In genomic region chr5:24059006-24059405, GRCh38 we compare ENCODE assay signal across 29 cellular contexts.
"Had no signal": no experiment of that assay in that cellular context is flagged by ENCODE, and none has a peak within 500 bp of the region (broad histone marks: within the 10 kb centered on the region; RNA-seq: fewer than 3 reads in every experiment).

No MANE protein-coding gene starts in this region.

- H3K4me3 Mint-ChIP-seq: activated naive CD8-positive, alpha-beta T cell treated with anti-CD3 and anti-CD28 coated beads for 36 hours; endodermal cell; mesothelial cell of epicardium; naive B cell; nephron progenitor cell; stimulated activated effector memory CD8-positive, alpha-beta T cell treated with anti-CD3 and anti-CD28 coated beads, Interleukin-12 subunit alpha, Interleukin-12 subunit beta, amount 100 ng/mL, for 72 hours; stimulated activated naive CD8-positive, alpha-beta T cell treated with anti-CD3 and anti-CD28 coated beads, Interleukin-15, Interleukin-2, amounts not matched to agents 100 ng/mL and 50 ng/mL, for 24 hours; T-helper 17 cell had no signal

- H3K36me3 ChIP-seq: adrenal gland, esophagus muscularis mucosa, neutrophil, right lobe of liver, tibial artery, upper lobe of right lung, WERI-Rb-1 had no signal

- H3K27me3 ChIP-seq: adrenal gland, esophagus muscularis mucosa, hepatocyte, neutrophil, right lobe of liver, tibial artery, upper lobe of right lung had no signal

- H3K27ac ChIP-seq: adrenal gland, esophagus muscularis mucosa, hepatocyte, neutrophil, right lobe of liver, skin epidermis, tibial artery, upper lobe of right lung, WERI-Rb-1 had no signal

- H3K4me3 ChIP-seq: adrenal gland, esophagus muscularis mucosa, hepatocyte, right lobe of liver, skin epidermis, tibial artery, upper lobe of right lung had no signal

- H3K27me3 Mint-ChIP-seq: activated naive CD8-positive, alpha-beta T cell treated with anti-CD3 and anti-CD28 coated beads for 36 hours; naive B cell; stimulated activated naive CD8-positive, alpha-beta T cell treated with anti-CD3 and anti-CD28 coated beads, Interleukin-15, Interleukin-2, amounts not matched to agents 100 ng/mL and 50 ng/mL, for 24 hours; T-helper 17 cell had no signal

- H3K9me3 ChIP-seq: adrenal gland, esophagus muscularis mucosa, neutrophil, right lobe of liver, tibial artery, upper lobe of right lung had no signal

- H3K36me3 Mint-ChIP-seq: activated naive CD8-positive, alpha-beta T cell treated with anti-CD3 and anti-CD28 coated beads for 36 hours; mesothelial cell of epicardium; naive B cell; stimulated activated effector memory CD8-positive, alpha-beta T cell treated with anti-CD3 and anti-CD28 coated beads, Interleukin-12 subunit alpha, Interleukin-12 subunit beta, amount 100 ng/mL, for 72 hours had no signal

- DNase-seq: activated CD4-positive, alpha-beta T cell treated with anti-CD3 and anti-CD28 coated beads for 48 hours; activated CD4-positive, alpha-beta T cell treated with anti-CD3 and anti-CD28 coated beads, Interleukin-2, amount 50 U/mL, for 48 hours; activated CD8-positive, alpha-beta memory T cell treated with anti-CD3 and anti-CD28 coated beads for 24 hours; activated effector memory CD4-positive, alpha-beta T cell treated with Interleukin-2 at 50 U/mL for 16 hours; activated naive CD4-positive, alpha-beta T cell treated with Interleukin-2 at 50 U/mL for 16 hours; activated naive CD8-positive, alpha-beta T cell treated with anti-CD3 and anti-CD28 coated beads for 36 hours; adrenal gland; aorta; caudate nucleus; endodermal cell; naive B cell; nephron progenitor cell; right lobe of liver; stimulated activated CD4-positive, alpha-beta T cell treated with anti-CD3 and anti-CD28 coated beads, Interleukin-12 subunit alpha, Interleukin-12 subunit beta, amount 100 ng/mL, for 4 hours; stimulated activated CD4-positive, alpha-beta T cell treated with anti-CD3 and anti-CD28 coated beads, Interleukin-4, amount 100 ng/mL, for 24 hours; substantia nigra; T-helper 17 cell; T1000; tibial artery; upper lobe of right lung; WERI-Rb-1 had no signal

- H3K9me3 Mint-ChIP-seq: endodermal cell, nephron progenitor cell had no signal

- ATAC-seq: activated CD4-positive, CD25-positive, alpha-beta regulatory T cell treated with anti-CD3 and anti-CD28 coated beads, Interleukin-2, amount 50 U/mL, for 24 hours; right lobe of liver; stimulated activated effector memory CD8-positive, alpha-beta T cell treated with anti-CD3 and anti-CD28 coated beads, Interleukin-12 subunit alpha, Interleukin-12 subunit beta, amount 100 ng/mL, for 72 hours; T-helper 17 cell; upper lobe of right lung had no signal

- H3K4me1 Mint-ChIP-seq: activated naive CD8-positive, alpha-beta T cell treated with anti-CD3 and anti-CD28 coated beads for 36 hours; endodermal cell; mesothelial cell of epicardium; naive B cell; nephron progenitor cell; stimulated activated effector memory CD8-positive, alpha-beta T cell treated with anti-CD3 and anti-CD28 coated beads, Interleukin-12 subunit alpha, Interleukin-12 subunit beta, amount 100 ng/mL, for 72 hours; T-helper 17 cell had no signal

- H3K27ac Mint-ChIP-seq: activated naive CD8-positive, alpha-beta T cell treated with anti-CD3 and anti-CD28 coated beads for 36 hours; endodermal cell; mesothelial cell of epicardium; naive B cell; nephron progenitor cell; stimulated activated effector memory CD8-positive, alpha-beta T cell treated with anti-CD3 and anti-CD28 coated beads, Interleukin-12 subunit alpha, Interleukin-12 subunit beta, amount 100 ng/mL, for 72 hours; stimulated activated naive CD8-positive, alpha-beta T cell treated with anti-CD3 and anti-CD28 coated beads, Interleukin-15, Interleukin-2, amounts not matched to agents 100 ng/mL and 50 ng/mL, for 24 hours; T-helper 17 cell had no signal

- H3K4me1 ChIP-seq: adrenal gland, esophagus muscularis mucosa, right lobe of liver, tibial artery, upper lobe of right lung had no signal
